Comparison of ENCODE assay signal across 16 cellular contexts in genomic region chr22:40423246-40423753, GRCh38. TPM values are rescaled to one million over a fixed set of nuclear protein-coding genes. Genes with fewer than 3 reads are reported as not detected.
A peak's percentile ranks its signal among the peaks of the same experiment; 100 is the strongest.
DNase-seq lines count a peak whose midpoint lies in the region; ATAC-seq and TF ChIP-seq lines count a peak whose summit lies in the region.
"Had no signal": no experiment of that assay in that cellular context is flagged by ENCODE, and none has a peak within 500 bp of the region (broad histone marks: within the 10 kb centered on the region; RNA-seq: fewer than 3 reads in every experiment).

No MANE protein-coding gene starts in this region.

- peaks cover 27% of the 10 kb centered on the region for H4K20me1 ChIP-seq in osteoblast (ENCODE audit: insufficient read depth, low read length)

- no peaks in the 10 kb centered on the region for H3K4me1 ChIP-seq in CD4-positive, CD25-positive, alpha-beta regulatory T cell (ENCODE audit: control insufficient read depth, insufficient read depth, low read length, poor library complexity, severe bottlenecking)
- H3K4me1 ChIP-seq in osteoblast (ENCODE audit: insufficient read depth, low read length): no peaks in the 10 kb centered on the region
- H3K4me1 ChIP-seq: colonic mucosa had no signal

- H3K36me3 Mint-ChIP-seq in T-helper 2 cell treated with Interferon-gamma antibody and Interleukin-4, amounts not matched to agents 5 μg/mL and 100 μg/mL, for 36 hours (ENCODE audit: low read depth): peaks cover 53% of the 10 kb centered on the region
- peaks cover 48% of the 10 kb centered on the region for H3K36me3 Mint-ChIP-seq in CD4-positive, CD25-positive, alpha-beta regulatory T cell
- H3K36me3 Mint-ChIP-seq in brain: peaks cover 20% of the 10 kb centered on the region

- no peak overlapping the region for H3K4me3 ChIP-seq in CD4-positive, CD25-positive, alpha-beta regulatory T cell (ENCODE audit: low read depth, low read length)
- H3K4me3 ChIP-seq in osteoblast (ENCODE audit: insufficient read depth, low read length) (no peak overlapping the region), lower leg skin (ENCODE audit: low read depth, poor library complexity, severe bottlenecking) (no peak overlapping the region)
- H3K4me3 ChIP-seq: colonic mucosa, thyroid gland had no signal

- no peaks in the 10 kb centered on the region for H3K9me3 ChIP-seq in CD4-positive, CD25-positive, alpha-beta regulatory T cell (ENCODE audit: control insufficient read depth in 2 of 2, low read length in 2 of 2)
- H3K9me3 ChIP-seq in osteoblast (ENCODE audit: low read depth, low read length): no peaks in the 10 kb centered on the region
- H3K9me3 ChIP-seq: colonic mucosa, thyroid gland had no signal

- H3K27me3 Mint-ChIP-seq in T-helper 2 cell treated with Interferon-gamma antibody and Interleukin-4, amounts not matched to agents 5 μg/mL and 100 μg/mL, for 36 hours (ENCODE audit: low read depth): no peaks in the 10 kb centered on the region
- H3K27me3 Mint-ChIP-seq in CD4-positive, CD25-positive, alpha-beta regulatory T cell: no peaks in the 10 kb centered on the region
- H3K27me3 Mint-ChIP-seq in brain: no peaks in the 10 kb centered on the region
- H3K27me3 Mint-ChIP-seq: memory B cell had no signal

- no peak for TF ChIP-seq POLR2A in lower leg skin (IDR thresholded peaks at IDR 0.05)

- no peak overlapping the region for H3K4me3 Mint-ChIP-seq in T-helper 2 cell treated with Interferon-gamma antibody and Interleukin-4, amounts not matched to agents 5 μg/mL and 100 μg/mL, for 36 hours
- H3K4me3 Mint-ChIP-seq in CD4-positive, CD25-positive, alpha-beta regulatory T cell: no peak overlapping the region
- no peak overlapping the region for H3K4me3 Mint-ChIP-seq in brain
- H3K4me3 Mint-ChIP-seq: memory B cell had no signal

- intact Hi-C loops in lower leg skin (cut with DNase I; ENCODE audit: low total_unique reads): loop anchor here (10.0 kb wide), 1 partner anchor 332 kb away; no protein-coding TSS in a partner anchor

- H3K79me2 ChIP-seq in osteoblast (ENCODE audit: insufficient read depth, low read length): peaks cover 6% of the 10 kb centered on the region

- peak overlapping the region; percentile 67 for H3K27ac Mint-ChIP-seq in T-helper 2 cell treated with Interferon-gamma antibody and Interleukin-4, amounts not matched to agents 5 μg/mL and 100 μg/mL, for 36 hours
- peak overlapping the region in 2 of 3 donors; percentile 64 to 76 for H3K27ac Mint-ChIP-seq in CD4-positive, CD25-positive, alpha-beta regulatory T cell
- peak overlapping the region in 3 of 5 experiments; percentile 40 to 82 (median 57) for H3K27ac Mint-ChIP-seq in brain
- H3K27ac Mint-ChIP-seq: memory B cell had no signal

- H3K9me3 Mint-ChIP-seq in T-helper 2 cell treated with Interferon-gamma antibody and Interleukin-4, amounts not matched to agents 5 μg/mL and 100 μg/mL, for 36 hours: no peaks in the 10 kb centered on the region
- H3K9me3 Mint-ChIP-seq in CD4-positive, CD25-positive, alpha-beta regulatory T cell: no peaks in the 10 kb centered on the region
- no peaks in the 10 kb centered on the region for H3K9me3 Mint-ChIP-seq in brain
- H3K9me3 Mint-ChIP-seq: memory B cell had no signal

- no peak for DNase-seq in T-helper 2 cell treated with Interferon-gamma antibody and Interleukin-4, amounts not matched to agents 5 μg/mL and 100 μg/mL, for 36 hours (ENCODE audit: low spot score)
- DNase-seq in T-helper 2 cell: no peak
- DNase-seq in CD4-positive, CD25-positive, alpha-beta regulatory T cell: no peak
- DNase-seq in osteoblast (ENCODE audit: insufficient read length, low spot score, missing footprints): peak; percentile 58
- DNase-seq in lower leg skin (ENCODE audit: low spot score in 2 of 2): no peak
- no peak for DNase-seq in germinal center (ENCODE audit: low spot score)
- DNase-seq: 8988T; colonic mucosa; NCI-H2029 treated with DMSO at 0.1 percent for 48 hours; NCI-H526; stimulated activated CD4-positive, alpha-beta T cell treated with anti-CD3 and anti-CD28 coated beads, Interleukin-4, amount 100 ng/mL, for 24 hours; thyroid gland had no signal

- no peak for ATAC-seq in CD4-positive, CD25-positive, alpha-beta regulatory T cell (ENCODE audit: low read depth in 2 of 2)
- ATAC-seq in HG02885 (IDR thresholded peaks at IDR 0.05; ENCODE audit: poor library complexity, unreplicated experiment): no peak
- ATAC-seq: HepG2 had no signal

- H3K27me3 ChIP-seq in CD4-positive, CD25-positive, alpha-beta regulatory T cell (ENCODE audit: control insufficient read depth, insufficient read depth, low read length): no peaks in the 10 kb centered on the region
- H3K27me3 ChIP-seq in osteoblast (ENCODE audit: insufficient read depth, low read length): no peaks in the 10 kb centered on the region
- H3K27me3 ChIP-seq: colonic mucosa, thyroid gland had no signal

- peaks cover 5% of the 10 kb centered on the region for H3K4me1 Mint-ChIP-seq in T-helper 2 cell treated with Interferon-gamma antibody and Interleukin-4, amounts not matched to agents 5 μg/mL and 100 μg/mL, for 36 hours (ENCODE audit: low read depth)
- H3K4me1 Mint-ChIP-seq in CD4-positive, CD25-positive, alpha-beta regulatory T cell: peaks cover 0 to 21% (median 14%) of the 10 kb centered on the region in 4 donors
- H3K4me1 Mint-ChIP-seq in brain: peaks cover 37% of the 10 kb centered on the region

- WGBS in lower leg skin, 2 donors: 61 to 68% methylated on average over 5 of the region's 5 CpGs

- H3K4me2 ChIP-seq in osteoblast (ENCODE audit: insufficient read depth, low read length): no peak overlapping the region

- H3K27ac ChIP-seq in CD4-positive, CD25-positive, alpha-beta regulatory T cell (ENCODE audit: insufficient read depth, low read length, poor library complexity, severe bottlenecking): no peak overlapping the region
- no peak overlapping the region for H3K27ac ChIP-seq in osteoblast (ENCODE audit: low read depth, low read length)
- H3K27ac ChIP-seq: colonic mucosa, thyroid gland had no signal

- peaks cover 95% of the 10 kb centered on the region for H3K36me3 ChIP-seq in CD4-positive, CD25-positive, alpha-beta regulatory T cell (ENCODE audit: control insufficient read depth, insufficient read depth, low read length)
- H3K36me3 ChIP-seq in osteoblast (ENCODE audit: insufficient read depth, low read length): peaks cover 78% of the 10 kb centered on the region

- TF ChIP-seq CTCF in brain (conservative IDR thresholded peaks at IDR 0.05): no peak
- no peak for TF ChIP-seq CTCF in osteoblast (IDR thresholded peaks at IDR 0.05; ENCODE audit: extremely low read depth, low read depth, low read length)
- no peak for TF ChIP-seq CTCF in lower leg skin (IDR thresholded peaks at IDR 0.05)

- H2AFZ ChIP-seq in osteoblast (ENCODE audit: low read length): no peak overlapping the region

RNA-seq across cellular contexts. Expression of gene SGSM3, which starts 52.9 kb away (rescaled TPM):
- 83.3 TPM for total RNA-seq in CD4-positive, CD25-positive, alpha-beta regulatory T cell
- polyA plus RNA-seq in CD4-positive, CD25-positive, alpha-beta regulatory T cell: 10 to 100 TPM; 26.8 to 35.6 (median 31.1) TPM
- polyA plus RNA-seq in brain (ENCODE audit: insufficient read depth, low read depth, low replicate concordance): 52.9 TPM
- total RNA-seq in osteoblast (31.2 and 35.5 TPM in 2 replicates), lower leg skin (10 to 100 TPM; 42.7 to 67.9 (median 57.7) TPM)
